In genomic region chr12:1851126-1851791, GRCh38 we compare ENCODE assay signal across 13 cellular contexts. TPM values are rescaled to one million over a fixed set of nuclear protein-coding genes. Genes with fewer than 3 reads are reported as not detected.
DNase-seq lines count a peak whose midpoint lies in the region; ATAC-seq and FAIRE-seq lines count a peak whose summit lies in the region.
"Had no signal": no experiment of that assay in that cellular context is flagged by ENCODE, and none has a peak within 500 bp of the region (broad histone marks: within the 10 kb centered on the region; RNA-seq: fewer than 3 reads in every experiment).

No MANE protein-coding gene starts in this region.

- no peak overlapping the region for H3K27ac ChIP-seq in GM23248
- H3K27ac ChIP-seq in small intestine (ENCODE audit: low read depth in 1 of 2, low read length in 1 of 2) = no peak overlapping the region

- H3K9me3 ChIP-seq in GM23248 (ENCODE audit: low read depth) = no peaks in the 10 kb centered on the region
- H3K9me3 ChIP-seq in small intestine (ENCODE audit: control insufficient read depth, low read depth) = no peaks in the 10 kb centered on the region
- H3K9me3 ChIP-seq: Caco-2 had no signal

- H3K4me2 ChIP-seq in GM23248 (ENCODE audit: unreplicated experiment) = no peak overlapping the region

- no peak overlapping the region for H2AFZ ChIP-seq in GM23248

- no peaks in the 10 kb centered on the region for H3K79me2 ChIP-seq in GM23248 (ENCODE audit: insufficient read depth)

- DNase-seq in GM23248 = peak; percentile 80
- peak; percentile 97 for DNase-seq in NCI-H446 treated with DMSO at 0.1 percent for 48 hours (lab: John Stamatoyannopoulos, UW)
- peak; percentile 51 to 81 for DNase-seq in dermis microvascular lymphatic vessel endothelial cell (ENCODE audit: low read depth in 2 of 2)
- DNase-seq in small intestine = peak; percentile 18
- DNase-seq: NCI-H1417 treated with DMSO at 0.1 percent for 48 hours, NCI-H748 treated with DMSO at 0.1 percent for 48 hours had no signal

- in situ Hi-C loops in GM23248 (cut with MboI) = no loop called here

- H3K4me1 ChIP-seq in GM23248 (ENCODE audit: insufficient read depth) (no peaks in the 10 kb centered on the region; the same call in 1 of the 2 replicates), small intestine (ENCODE audit: control insufficient read depth in 2 of 2, insufficient read depth in 1 of 2, low read depth in 1 of 2, low read length in 1 of 2) (no peaks in the 10 kb centered on the region)
- H3K4me1 ChIP-seq: Caco-2 had no signal

- H3F3A ChIP-seq in GM23248 (ENCODE audit: insufficient read depth) = peaks cover 10% of the 10 kb centered on the region

- no peaks in the 10 kb centered on the region for H3K9me2 ChIP-seq in GM23248 (ENCODE audit: insufficient read depth)

- 8 to 9% methylated on average over 8 of the region's 8 CpGs for WGBS in GM23248 (ENCODE audit: low coverage in 1 of 2, low lambda C conversion rate in 2 of 2, missing lambda C conversion rate in 2 of 2), 2 experiments
- WGBS in small intestine, 3 donors = 35 to 55% (median 53%) methylated on average over 7 to 8 of the region's 8 CpGs

- H4K20me1 ChIP-seq in GM23248 (ENCODE audit: insufficient read depth) = no peaks in the 10 kb centered on the region

- H3K4me3 ChIP-seq in GM23248 (no peak overlapping the region), small intestine (ENCODE audit: low read depth in 1 of 2, low read length in 2 of 2) (no peak overlapping the region)

- FAIRE-seq in small intestine (lab: Jason Lieb, UNC) = no peak
- FAIRE-seq: H54 had no signal

- no peak for ATAC-seq in GM18861 (IDR thresholded peaks at IDR 0.05; ENCODE audit: unreplicated experiment)
- no peak for ATAC-seq in GM18858 (IDR thresholded peaks at IDR 0.05; ENCODE audit: unreplicated experiment)
- no peak for ATAC-seq in GM21825 (IDR thresholded peaks at IDR 0.05; ENCODE audit: unreplicated experiment)
- ATAC-seq: activated CD4-positive, CD25-positive, alpha-beta regulatory T cell treated with anti-CD3 and anti-CD28 coated beads, Interleukin-2, amount 50 U/mL, for 24 hours had no signal

- H3K27me3 ChIP-seq in GM23248 (replicated peaks; ENCODE audit: insufficient read depth) = peaks cover 29% of the 10 kb centered on the region
- peaks cover 0 to 2% of the 10 kb centered on the region in 2 donors for H3K27me3 ChIP-seq in small intestine (ENCODE audit: control insufficient read depth in 2 of 2, insufficient read depth in 2 of 2, low read length in 2 of 2)

- H3K9ac ChIP-seq in GM23248 = no peak overlapping the region

- H3K36me3 ChIP-seq in GM23248 (ENCODE audit: low read depth) (no peaks in the 10 kb centered on the region), small intestine (ENCODE audit: control insufficient read depth in 2 of 2, insufficient read depth in 2 of 2, low read length in 2 of 2) (no peaks in the 10 kb centered on the region)

RNA-seq across cellular contexts. Expression of gene LRTM2, which starts 30.9 kb away (rescaled TPM):
- total RNA-seq in GM23248 (2014; rRNA removed; shearing (Covaris generic)) = not detected in 2 replicates
- polyA plus RNA-seq in GM23248 (2016; fragmentation: Nextera tagmentation; extraction: Ambion mirVana) (not detected in 2 replicates), small intestine (under 1 TPM in 1 of 3 donors, not detected in 2; 0.03 TPM)
- total RNA-seq in dermis microvascular lymphatic vessel endothelial cell = not detected in 2 replicates
- total RNA-seq: Caco-2, epithelial cell of proximal tubule had no signal

Comparison
In these comparisons a context has a peak if more than half of its experiments do, and no peak if none do; other contexts are left out.
1. DNase-seq: peak in every context shown above with its lines; median percentile 97 in NCI-H446 treated with DMSO at 0.1 percent for 48 hours; 80 in GM23248; 66 in dermis microvascular lymphatic vessel endothelial cell; 18 in small intestine.